8 cellular contexts compared by ENCODE assay signal in genomic region chr15:60585743-60586708, GRCh38.
DNase-seq lines count a peak whose midpoint lies in the region; ATAC-seq and TF ChIP-seq lines count a peak whose summit lies in the region.

No MANE protein-coding gene starts in this region.

- no peaks in the 10 kb centered on the region for H3K9me3 Mint-ChIP-seq in activated naive CD8-positive, alpha-beta T cell treated with anti-CD3 and anti-CD28 coated beads, Interleukin-2, amount 10 ng/mL, durations not matched to agents 7 days and 5 days

- H3K4me1 Mint-ChIP-seq in activated naive CD8-positive, alpha-beta T cell treated with anti-CD3 and anti-CD28 coated beads, Interleukin-2, amount 10 ng/mL, durations not matched to agents 7 days and 5 days: peaks cover 64% of the 10 kb centered on the region

- peak overlapping the region; percentile 72 for H3K4me3 Mint-ChIP-seq in activated naive CD8-positive, alpha-beta T cell treated with anti-CD3 and anti-CD28 coated beads, Interleukin-2, amount 10 ng/mL, durations not matched to agents 7 days and 5 days

- peak overlapping the region; percentile 84 for H3K27ac Mint-ChIP-seq in activated naive CD8-positive, alpha-beta T cell treated with anti-CD3 and anti-CD28 coated beads, Interleukin-2, amount 10 ng/mL, durations not matched to agents 7 days and 5 days

- ATAC-seq in activated naive CD8-positive, alpha-beta T cell treated with anti-CD3 and anti-CD28 coated beads, Interleukin-2, amount 10 ng/mL, durations not matched to agents 7 days and 5 days (ENCODE audit: low read depth): no peak
- no peak for ATAC-seq in GM21576 (IDR thresholded peaks at IDR 0.05; ENCODE audit: unreplicated experiment)

- no peaks in the 10 kb centered on the region for H3K27me3 ChIP-seq in KMS-11 (ENCODE audit: insufficient read depth, low read depth)

- H3K4me2 ChIP-seq in KMS-11: peak overlapping the region; percentile 97

- POLR2A ChIA-PET in activated naive CD8-positive, alpha-beta T cell treated with anti-CD3 and anti-CD28 coated beads, Interleukin-2, amount 10 ng/mL, durations not matched to agents 7 days and 5 days (lab: Charles Lee): interaction anchor here (0.9 to 4.5 kb wide), 3 partner anchors 13 to 64 kb away, joined by 4 to 25 read pairs (median 14); no protein-coding TSS in a partner anchor

- H2AFZ ChIP-seq in KMS-11 (ENCODE audit: low read depth): no peak overlapping the region

- H4K20me1 ChIP-seq in KMS-11 (ENCODE audit: insufficient read depth): no peaks in the 10 kb centered on the region

- DNase-seq in NOMO-1 (lab: John Stamatoyannopoulos, UW; ENCODE audit: unreplicated experiment in 2 of 2): peak; percentile 15 to 64
- DNase-seq in NOMO-1 treated with dmso at 0.1 percent for 144 hours (lab: John Stamatoyannopoulos, UW; ENCODE audit: unreplicated experiment): no peak
- DNase-seq in OCI-M1 (lab: John Stamatoyannopoulos, UW): peak; percentile 77
- DNase-seq in activated naive CD8-positive, alpha-beta T cell treated with anti-CD3 and anti-CD28 coated beads, Interleukin-2, amount 10 ng/mL, durations not matched to agents 7 days and 5 days: no peak
- DNase-seq in glomerular visceral epithelial cell (ENCODE audit: extremely low spot score): peak; percentile 58
- DNase-seq in pons (ENCODE audit: low spot score): peak; percentile 85

- TF ChIP-seq CTCF in KMS-11 (conservative IDR thresholded peaks at IDR 0.05; ENCODE audit: low read depth, low read length): peak; percentile 88

- H3K79me2 ChIP-seq in KMS-11 (ENCODE audit: insufficient read depth, low read depth): peaks cover 91% of the 10 kb centered on the region

- no peaks in the 10 kb centered on the region for H3K36me3 ChIP-seq in KMS-11 (ENCODE audit: insufficient read depth)

- H3K27ac ChIP-seq in KMS-11: peak overlapping the region; percentile 84

- H3K4me3 ChIP-seq in KMS-11 (IDR thresholded peaks at IDR 0.05; ENCODE audit: insufficient read depth, low read depth, low read length): no peak overlapping the region

- H3K4me1 ChIP-seq in KMS-11 (ENCODE audit: low read depth, poor library complexity, severe bottlenecking): peaks cover 89% of the 10 kb centered on the region

- H3K9ac ChIP-seq in KMS-11: peak overlapping the region; percentile 89; the same call in 1 of the 2 replicates

- no peaks in the 10 kb centered on the region for H3K27me3 Mint-ChIP-seq in activated naive CD8-positive, alpha-beta T cell treated with anti-CD3 and anti-CD28 coated beads, Interleukin-2, amount 10 ng/mL, durations not matched to agents 7 days and 5 days

- H3K36me3 Mint-ChIP-seq in activated naive CD8-positive, alpha-beta T cell treated with anti-CD3 and anti-CD28 coated beads, Interleukin-2, amount 10 ng/mL, durations not matched to agents 7 days and 5 days: peaks cover 7% of the 10 kb centered on the region

Comparison
In these comparisons a context has a peak if more than half of its experiments do, and no peak if none do; other contexts are left out.
1. DNase-seq: peak in NOMO-1 (2 of 2), OCI-M1 (single experiment), glomerular visceral epithelial cell (single experiment) and pons (single experiment); none in NOMO-1 treated with dmso at 0.1 percent for 144 hours (single experiment) and activated naive CD8-positive, alpha-beta T cell treated with anti-CD3 and anti-CD28 coated beads, Interleukin-2, amount 10 ng/mL, durations not matched to agents 7 days and 5 days (single experiment).